ENCODE assay signal across 1 cellular context in genomic region chr1:115041654-115042053, GRCh38.
TF ChIP-seq lines count a peak whose summit lies in the region.

No MANE protein-coding gene starts in this region.

TF ChIP-seq in H1, 55 proteins besides CTCF, POLR2A, EP300 and RAD21:
- TF ChIP-seq SP4 (IDR thresholded peaks at IDR 0.05; ENCODE audit: low read length) (no peak), TCF12 (IDR thresholded peaks at IDR 0.05; ENCODE audit: low read depth, low read length) (no peak), ZNF274 (IDR thresholded peaks at IDR 0.05; ENCODE audit: borderline replicate concordance, extremely low read depth, low read length) (no peak), BACH1 (IDR thresholded peaks at IDR 0.05; ENCODE audit: low read length) (no peak), SIN3A (conservative IDR thresholded peaks at IDR 0.05 in 1 of 2, IDR thresholded peaks at IDR 0.05 in 1 of 2; ENCODE audit: low read depth in 1 of 2, low read length in 2 of 2) (no peak), CHD1 (IDR thresholded peaks at IDR 0.05; ENCODE audit: low read depth, low read length) (no peak), KDM4A (IDR thresholded peaks at IDR 0.05; ENCODE audit: low read depth, low read length, severe bottlenecking) (no peak), SIRT6 (IDR thresholded peaks at IDR 0.05; ENCODE audit: low read length) (no peak), SUZ12 (IDR thresholded peaks at IDR 0.05; ENCODE audit: low read length) (no peak), POU5F1 (IDR thresholded peaks at IDR 0.05; ENCODE audit: low read depth, low read length) (no peak), ASH2L (IDR thresholded peaks at IDR 0.05; ENCODE audit: low read length) (no peak), CHD2 (IDR thresholded peaks at IDR 0.05; ENCODE audit: low read length) (no peak), MAFK (IDR thresholded peaks at IDR 0.05; ENCODE audit: low read depth, low read length) (no peak)
